8 cellular contexts compared by ENCODE assay signal in the genomic region with DNA sequence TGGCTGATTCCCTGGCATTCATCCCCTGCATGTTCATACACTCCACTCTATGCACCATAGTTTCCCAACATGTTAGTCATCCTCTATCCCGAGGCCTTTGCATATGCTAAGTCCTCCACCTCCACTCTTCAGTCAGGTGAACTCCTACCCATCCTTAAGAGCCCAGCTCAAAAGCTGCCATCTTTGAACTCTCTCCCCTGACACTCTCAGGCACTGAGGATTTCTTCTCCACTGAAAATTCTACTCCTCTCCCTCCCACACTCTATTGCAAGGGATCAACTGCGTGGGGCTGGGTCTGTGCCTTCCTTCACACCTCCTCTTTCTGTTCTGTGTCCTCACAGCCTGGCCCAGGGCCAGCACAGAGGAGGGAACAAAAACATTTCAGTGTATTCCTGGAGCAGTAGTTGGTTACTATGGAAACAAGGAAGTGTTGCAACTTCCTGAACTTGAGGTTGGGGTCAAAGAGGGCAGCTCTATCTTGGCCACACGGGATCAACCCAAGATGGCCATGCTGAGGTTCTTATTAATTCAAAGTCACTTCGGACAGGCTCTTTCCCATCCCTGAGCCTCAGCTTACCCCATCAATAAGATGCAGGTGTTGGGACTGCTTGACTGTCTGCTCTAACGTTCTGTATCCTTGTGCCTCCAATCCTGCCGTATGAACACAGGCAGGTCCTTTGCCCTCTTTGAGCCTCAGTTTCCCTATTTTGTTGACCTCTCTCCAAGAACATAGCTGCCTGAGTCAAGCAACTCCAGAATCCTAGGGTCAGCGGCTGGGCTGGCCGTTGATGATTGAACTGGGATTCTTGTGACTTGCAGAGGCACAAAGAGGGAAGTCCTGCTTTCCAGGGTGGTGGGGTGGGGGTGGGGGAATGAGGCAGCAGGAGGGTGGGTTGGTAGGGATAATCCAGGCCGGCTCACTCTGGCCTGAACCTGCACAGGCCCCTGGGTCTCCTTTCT. TPM values are rescaled to one million over a fixed set of nuclear protein-coding genes. Genes with fewer than 3 reads are reported as not detected.
DNase-seq lines count a peak whose midpoint lies in the region; ATAC-seq and TF ChIP-seq lines count a peak whose summit lies in the region.

No MANE protein-coding gene starts in this region.

- peaks cover 39 to 44% of the 10 kb centered on the region in 2 donors for H3K4me1 Mint-ChIP-seq in natural killer cell treated with Interleukin-12 subunit alpha and Interleukin-12 subunit beta and Interleukin-15 and Interleukin-18, amount 100 ng/mL, for 72 hours (ENCODE audit: low read depth in 2 of 2)

- no peaks in the 10 kb centered on the region for H3K9me3 Mint-ChIP-seq in natural killer cell treated with Interleukin-12 subunit alpha and Interleukin-12 subunit beta and Interleukin-15 and Interleukin-18, amount 100 ng/mL, for 72 hours

- H3K27ac Mint-ChIP-seq in natural killer cell treated with Interleukin-12 subunit alpha and Interleukin-12 subunit beta and Interleukin-15 and Interleukin-18, amount 100 ng/mL, for 72 hours = peak overlapping the region; percentile 65 to 75

- TF ChIP-seq CTCF in fibroblast of pulmonary artery (IDR thresholded peaks at IDR 0.05; ENCODE audit: low read length, missing control alignments) (no peak), GM13977 (IDR thresholded peaks at IDR 0.05; ENCODE audit: extremely low read depth, insufficient read depth, missing control alignments) (no peak)

- no peaks in the 10 kb centered on the region for H3K27me3 Mint-ChIP-seq in natural killer cell treated with Interleukin-12 subunit alpha and Interleukin-12 subunit beta and Interleukin-15 and Interleukin-18, amount 100 ng/mL, for 72 hours

- in situ Hi-C loops in GM13977 (cut with MboI; ENCODE audit: low pct_unique_long_range_greater_than_20kb, low sequenced_read_pairs, unreplicated experiment) = no loop called here

- H3K4me3 Mint-ChIP-seq in natural killer cell treated with Interleukin-12 subunit alpha and Interleukin-12 subunit beta and Interleukin-15 and Interleukin-18, amount 100 ng/mL, for 72 hours = peak overlapping the region; percentile 58

- no peak overlapping the region for H3K4me3 ChIP-seq in fibroblast of pulmonary artery (replicated peaks; ENCODE audit: low read depth, low read length)

- DNase-seq in COLO668 (lab: John Stamatoyannopoulos, UW; ENCODE audit: unreplicated experiment) = peak; percentile 47
- DNase-seq in HPDE6-E6E7 (ENCODE audit: extremely low spot score) = peak; percentile 79
- peak; percentile 84 for DNase-seq in UCSD-AML1 (lab: John Stamatoyannopoulos, UW; ENCODE audit: unreplicated experiment)
- DNase-seq in fibroblast of pulmonary artery (ENCODE audit: low read depth) = peak; percentile 95
- no peak for DNase-seq in natural killer cell treated with Interleukin-12 subunit alpha and Interleukin-12 subunit beta and Interleukin-15 and Interleukin-18, amount 100 ng/mL, for 72 hours (ENCODE audit: low spot score)
- no peak for DNase-seq in GM13977 (ENCODE audit: low spot score)
- no peak for DNase-seq in NCI-H2107 treated with DMSO at 0.1 percent for 48 hours (lab: John Stamatoyannopoulos, UW; ENCODE audit: unreplicated experiment)

- ATAC-seq in natural killer cell treated with Interleukin-12 subunit alpha and Interleukin-12 subunit beta and Interleukin-15 and Interleukin-18, amount 100 ng/mL, for 72 hours = peak; percentile 74 to 77
- no peak for ATAC-seq in GM21390 (IDR thresholded peaks at IDR 0.05; ENCODE audit: unreplicated experiment)

- H3K36me3 Mint-ChIP-seq in natural killer cell treated with Interleukin-12 subunit alpha and Interleukin-12 subunit beta and Interleukin-15 and Interleukin-18, amount 100 ng/mL, for 72 hours = no peaks in the 10 kb centered on the region

RNA-seq across cellular contexts. Expression of a gene that starts 15.5 kb away (rescaled TPM):
- total RNA-seq in natural killer cell treated with Interleukin-12 subunit alpha and Interleukin-12 subunit beta and Interleukin-15 and Interleukin-18, amount 100 ng/mL, for 72 hours = 10 to 100 TPM; 49.7 to 54.4 TPM

Comparison
In these comparisons a context has a peak if more than half of its experiments do, and no peak if none do; other contexts are left out.
1. DNase-seq: peak in COLO668 (single experiment), HPDE6-E6E7 (single experiment), UCSD-AML1 (single experiment) and fibroblast of pulmonary artery (single experiment); none in natural killer cell treated with Interleukin-12 subunit alpha and Interleukin-12 subunit beta and Interleukin-15 and Interleukin-18, amount 100 ng/mL, for 72 hours (single experiment), GM13977 (single experiment) and NCI-H2107 treated with DMSO at 0.1 percent for 48 hours (single experiment).